In the genomic region with DNA sequence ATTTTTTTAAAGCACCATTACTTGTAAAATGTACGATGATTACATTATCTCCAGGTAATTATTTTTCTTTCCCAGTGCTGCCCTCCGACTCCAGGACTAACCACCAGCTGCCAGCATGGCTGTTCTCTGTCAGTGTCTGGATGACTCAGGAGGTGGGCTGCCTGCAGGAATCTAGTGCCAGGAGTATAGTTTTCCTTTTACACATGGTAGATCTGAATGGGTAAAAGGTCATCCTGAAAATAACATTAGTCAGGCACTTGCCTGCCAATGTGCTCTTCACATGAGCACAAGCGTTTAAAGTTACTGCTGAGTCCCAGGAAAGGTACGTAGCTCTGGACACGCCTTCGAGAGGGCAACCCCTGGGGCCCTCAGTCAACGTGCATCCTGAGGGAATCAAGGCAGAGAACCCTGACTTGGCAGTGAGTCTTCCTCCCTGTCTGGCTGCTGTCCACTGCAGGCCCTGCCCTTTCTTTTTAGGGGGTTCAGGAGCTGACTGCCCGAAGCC, we compare ENCODE assay signal across 9 cellular contexts. TPM values are rescaled to one million over a fixed set of nuclear protein-coding genes. Genes with fewer than 3 reads are reported as not detected.
DNase-seq lines count a peak whose midpoint lies in the region; ATAC-seq and TF ChIP-seq lines count a peak whose summit lies in the region.
"Had no signal": no experiment of that assay in that cellular context is flagged by ENCODE, and none has a peak within 500 bp of the region (broad histone marks: within the 10 kb centered on the region; RNA-seq: fewer than 3 reads in every experiment).

No MANE protein-coding gene starts in this region.

- no TSS peak for BruUV-seq in Caco-2 (replicated peaks; lab: Mats Ljungman, UMichigan)

- H3K27me3 ChIP-seq in CD8-positive, alpha-beta T cell (ENCODE audit: insufficient read depth, low read length): no peaks in the 10 kb centered on the region
- H3K27me3 ChIP-seq in esophagus (ENCODE audit: control insufficient read depth in 1 of 2, insufficient read depth in 2 of 2, low read length in 2 of 2) (no peaks in the 10 kb centered on the region), Caco-2 (replicated peaks; ENCODE audit: control insufficient read depth, insufficient read depth, low read length) (no peaks in the 10 kb centered on the region)

- no peak overlapping the region for H3K27ac ChIP-seq in CD8-positive, alpha-beta T cell (ENCODE audit: low read depth, low read length)
- H3K27ac ChIP-seq in RWPE1 (peak overlapping the region; percentile 77), esophagus (ENCODE audit: low read depth in 2 of 2, low read length in 1 of 2) (peak overlapping the region; percentile 77 to 83)

- 36 to 37% methylated on average over 8 of the region's 8 CpGs for WGBS in esophagus, 2 donors

- H3K27me3 Mint-ChIP-seq in CD8-positive, alpha-beta T cell (ENCODE audit: low read depth): no peaks in the 10 kb centered on the region
- no peaks in the 10 kb centered on the region for H3K27me3 Mint-ChIP-seq in Caco-2 (ENCODE audit: insufficient read depth, unreplicated experiment)

- POLR2A ChIA-PET in CD8-positive, alpha-beta T cell (lab: Charles Lee): no interaction called here
- POLR2A ChIA-PET in RWPE1 (lab: Yijun Ruan, JAX; ENCODE audit: low non-redundant PET): interaction anchor here (0.6 kb wide), 1 partner anchor 40 kb away, joined by 4 read pairs; no protein-coding TSS in a partner anchor
- POLR2A ChIA-PET in Caco-2 (lab: Charles Lee): no interaction called here

- TF ChIP-seq CTCF in CD8-positive, alpha-beta T cell (IDR thresholded peaks at IDR 0.05): no peak
- TF ChIP-seq CTCF in RWPE1 (conservative IDR thresholded peaks at IDR 0.05; ENCODE audit: low read depth) (no peak), omental fat pad (IDR thresholded peaks at IDR 0.05) (no peak), Caco-2 (IDR thresholded peaks at IDR 0.05; ENCODE audit: insufficient read depth in 1 of 2, low read depth in 1 of 2, low read length in 1 of 2, severe bottlenecking in 1 of 2, unreplicated experiment in 1 of 2) (no peak)

- H3K9me3 Mint-ChIP-seq in CD8-positive, alpha-beta T cell: no peaks in the 10 kb centered on the region
- H3K9me3 Mint-ChIP-seq in Caco-2 (ENCODE audit: unreplicated experiment): no peaks in the 10 kb centered on the region

- peaks cover 49% of the 10 kb centered on the region for H3K36me3 Mint-ChIP-seq in CD8-positive, alpha-beta T cell
- H3K36me3 Mint-ChIP-seq in Caco-2 (ENCODE audit: insufficient read depth, unreplicated experiment): peaks cover 52% of the 10 kb centered on the region

- peaks cover 6% of the 10 kb centered on the region for H3K36me3 ChIP-seq in CD8-positive, alpha-beta T cell (ENCODE audit: insufficient read depth, low read length)
- H3K36me3 ChIP-seq in esophagus (ENCODE audit: control insufficient read depth in 2 of 2, insufficient read depth in 2 of 2, low read length in 1 of 2): peaks cover 0 to 11% of the 10 kb centered on the region in 2 donors
- H3K36me3 ChIP-seq in Caco-2 (ENCODE audit: control insufficient read depth, insufficient read depth, low read length): no peaks in the 10 kb centered on the region; the same call in 1 of the 2 replicates

- CTCF ChIA-PET in CD8-positive, alpha-beta T cell (lab: Charles Lee): interaction anchor here (1.2 to 8.7 kb wide), 3 partner anchors 11 to 49 kb away, joined by 3 to 57 read pairs (median 3); no protein-coding TSS in a partner anchor
- CTCF ChIA-PET in RWPE1 (lab: Yijun Ruan, JAX) (interaction anchor here (0.7 to 1.0 kb wide), 2 partner anchors 49 to 623 kb away, joined by 4 to 5 read pairs; no protein-coding TSS in a partner anchor), Caco-2 (lab: Charles Lee) (no interaction called here)

- no peak for ATAC-seq in CD8-positive, alpha-beta T cell
- peak; percentile 74 for ATAC-seq in omental fat pad (ENCODE audit: low FRiP score)
- ATAC-seq: left colon had no signal

- peak overlapping the region; percentile 97 for H3K4me3 Mint-ChIP-seq in CD8-positive, alpha-beta T cell
- no peak overlapping the region for H3K4me3 Mint-ChIP-seq in Caco-2 (ENCODE audit: unreplicated experiment)

- H3K27ac Mint-ChIP-seq in CD8-positive, alpha-beta T cell: peak overlapping the region; percentile 67
- H3K27ac Mint-ChIP-seq in Caco-2 (ENCODE audit: unreplicated experiment): no peak overlapping the region

- H3K4me3 ChIP-seq in CD8-positive, alpha-beta T cell (ENCODE audit: low read depth, low read length): no peak overlapping the region
- H3K4me3 ChIP-seq in esophagus (ENCODE audit: low read depth in 1 of 2, low read length in 2 of 2) (peak overlapping the region in 1 of 2 donors; percentile 12), Caco-2 (ENCODE audit: low read depth, low read length) (no peak overlapping the region)

- peaks cover 47% of the 10 kb centered on the region for H3K4me1 ChIP-seq in CD8-positive, alpha-beta T cell (ENCODE audit: insufficient read depth, low read length)
- H3K4me1 ChIP-seq in esophagus (ENCODE audit: control insufficient read depth in 2 of 2, insufficient read depth in 2 of 2, low read length in 1 of 2): peaks cover 0 to 2% of the 10 kb centered on the region in 2 donors
- H3K4me1 ChIP-seq in Caco-2: peaks cover 19% of the 10 kb centered on the region

- DNase-seq in CD8-positive, alpha-beta T cell: peak in 2 of 7 experiments; percentile 8 to 34
- peak; percentile 84 for DNase-seq in RWPE1 (ENCODE audit: low spot score)
- no peak for DNase-seq in omental fat pad (ENCODE audit: low spot score)
- no peak for DNase-seq in Caco-2
- DNase-seq in stimulated activated CD4-positive, alpha-beta T cell treated with anti-CD3 and anti-CD28 coated beads, Interleukin-4, amount 100 ng/mL, for 24 hours: no peak
- DNase-seq in superior temporal gyrus (ENCODE audit: extremely low spot score): no peak
- no peak for DNase-seq in KBM-7

- in situ Hi-C loops in KBM-7 (cut with MboI; ENCODE audit: low pct_unique_long_range_greater_than_20kb, low sequenced_read_pairs): no loop called here

- peaks cover 66% of the 10 kb centered on the region for H3K4me1 Mint-ChIP-seq in CD8-positive, alpha-beta T cell (ENCODE audit: low read depth)
- H3K4me1 Mint-ChIP-seq in Caco-2 (ENCODE audit: low read depth, unreplicated experiment): peaks cover 28% of the 10 kb centered on the region

- H3K9me3 ChIP-seq in CD8-positive, alpha-beta T cell (ENCODE audit: low read length): no peaks in the 10 kb centered on the region
- H3K9me3 ChIP-seq in esophagus (ENCODE audit: control insufficient read depth in 2 of 2, insufficient read depth in 1 of 2, low read depth in 1 of 2, low read length in 1 of 2): no peaks in the 10 kb centered on the region
- no peaks in the 10 kb centered on the region for H3K9me3 ChIP-seq in Caco-2

- intact Hi-C loops in CD8-positive, alpha-beta T cell (cut with DNase I, micrococcal nuclease): loop anchor here in 1 of 2 experiments (2.0 to 5.0 kb wide), 3 partner anchors 19 to 400 kb away; a partner anchor contains a TSS
- intact Hi-C loops in Caco-2 (cut with micrococcal nuclease; ENCODE audit: unreplicated experiment): no loop called here

RNA-seq across cellular contexts. Expression of a gene that starts 2.4 kb away (rescaled TPM):
- total RNA-seq in CD8-positive, alpha-beta T cell: 100 to 1,000 TPM; 109 TPM
- 100 to 1,000 TPM; 168 to 183 TPM for polyA plus RNA-seq in esophagus
- total RNA-seq in omental fat pad (10 to 100 TPM; 43.8 to 70.4 (median 60.7) TPM), Caco-2 (2022) (95.6 and 96.6 TPM in 2 replicates)

RNA-seq across cellular contexts. Expression of a gene that starts 7.7 kb away (rescaled TPM):
- total RNA-seq in CD8-positive, alpha-beta T cell: 10 to 100 TPM; 38.2 to 44.6 TPM
- 1 to 10 TPM; 2.4 to 2.6 TPM for polyA plus RNA-seq in esophagus
- total RNA-seq in omental fat pad (10 to 100 TPM in 1 of 4 donors, 1 to 10 TPM in 3; 5.3 to 16.3 (median 6.8) TPM), Caco-2 (2022) (0.86 and 1.1 TPM in 2 replicates)
